2 cellular contexts compared by ENCODE assay signal in the genomic region with DNA sequence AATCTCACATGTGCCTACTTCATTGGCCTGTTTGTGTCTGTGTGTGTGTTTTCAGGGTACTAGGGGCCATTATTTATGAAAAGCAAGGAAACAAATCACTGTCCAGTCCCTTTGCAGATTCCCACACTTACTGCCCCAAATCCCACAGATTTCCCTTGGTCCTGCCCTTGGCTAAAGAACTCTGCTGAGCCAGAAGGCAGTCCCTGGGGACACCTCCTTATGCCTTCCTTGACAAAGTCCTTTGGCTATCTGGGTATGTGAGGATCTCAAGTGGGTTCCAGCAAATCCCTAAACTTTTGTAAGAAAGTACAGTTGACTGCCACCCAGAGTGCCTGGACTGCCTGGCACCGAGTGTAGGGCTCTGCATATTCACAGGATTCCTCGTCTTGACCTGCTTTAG.
TF ChIP-seq lines count a peak whose summit lies in the region.

No MANE protein-coding gene starts in this region.

TF ChIP-seq in H1, 55 proteins besides CTCF, POLR2A, EP300 and RAD21 (continued from another document):
- TF ChIP-seq SP2 (IDR thresholded peaks at IDR 0.05; ENCODE audit: low read length) (no peak), MAFK (IDR thresholded peaks at IDR 0.05; ENCODE audit: low read depth, low read length) (no peak), HDAC2 (IDR thresholded peaks at IDR 0.05; ENCODE audit: borderline replicate concordance in 1 of 2, low read depth in 2 of 2, low read length in 2 of 2) (no peak), TCF12 (IDR thresholded peaks at IDR 0.05; ENCODE audit: low read depth, low read length) (no peak), BRCA1 (IDR thresholded peaks at IDR 0.05; ENCODE audit: low read depth, low read length) (no peak), ZNF274 (IDR thresholded peaks at IDR 0.05; ENCODE audit: borderline replicate concordance, extremely low read depth, low read length) (no peak), YY1 (IDR thresholded peaks at IDR 0.05; ENCODE audit: low read depth, low read length) (no peak), CHD1 (IDR thresholded peaks at IDR 0.05; ENCODE audit: low read depth, low read length) (no peak), FOSL1 (IDR thresholded peaks at IDR 0.05; ENCODE audit: insufficient read depth, low read depth, low read length) (no peak)
- TF ChIP-seq, protein P1, sequence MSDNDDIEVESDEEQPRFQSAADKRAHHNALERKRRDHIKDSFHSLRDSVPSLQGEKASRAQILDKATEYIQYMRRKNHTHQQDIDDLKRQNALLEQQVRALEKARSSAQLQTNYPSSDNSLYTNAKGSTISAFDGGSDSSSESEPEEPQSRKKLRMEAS (IDR thresholded peaks at IDR 0.05): no peak

TF ChIP-seq in neural cell, 6 proteins besides CTCF, POLR2A, EP300 and RAD21 (continued from another document):
- TF ChIP-seq, protein P2, sequence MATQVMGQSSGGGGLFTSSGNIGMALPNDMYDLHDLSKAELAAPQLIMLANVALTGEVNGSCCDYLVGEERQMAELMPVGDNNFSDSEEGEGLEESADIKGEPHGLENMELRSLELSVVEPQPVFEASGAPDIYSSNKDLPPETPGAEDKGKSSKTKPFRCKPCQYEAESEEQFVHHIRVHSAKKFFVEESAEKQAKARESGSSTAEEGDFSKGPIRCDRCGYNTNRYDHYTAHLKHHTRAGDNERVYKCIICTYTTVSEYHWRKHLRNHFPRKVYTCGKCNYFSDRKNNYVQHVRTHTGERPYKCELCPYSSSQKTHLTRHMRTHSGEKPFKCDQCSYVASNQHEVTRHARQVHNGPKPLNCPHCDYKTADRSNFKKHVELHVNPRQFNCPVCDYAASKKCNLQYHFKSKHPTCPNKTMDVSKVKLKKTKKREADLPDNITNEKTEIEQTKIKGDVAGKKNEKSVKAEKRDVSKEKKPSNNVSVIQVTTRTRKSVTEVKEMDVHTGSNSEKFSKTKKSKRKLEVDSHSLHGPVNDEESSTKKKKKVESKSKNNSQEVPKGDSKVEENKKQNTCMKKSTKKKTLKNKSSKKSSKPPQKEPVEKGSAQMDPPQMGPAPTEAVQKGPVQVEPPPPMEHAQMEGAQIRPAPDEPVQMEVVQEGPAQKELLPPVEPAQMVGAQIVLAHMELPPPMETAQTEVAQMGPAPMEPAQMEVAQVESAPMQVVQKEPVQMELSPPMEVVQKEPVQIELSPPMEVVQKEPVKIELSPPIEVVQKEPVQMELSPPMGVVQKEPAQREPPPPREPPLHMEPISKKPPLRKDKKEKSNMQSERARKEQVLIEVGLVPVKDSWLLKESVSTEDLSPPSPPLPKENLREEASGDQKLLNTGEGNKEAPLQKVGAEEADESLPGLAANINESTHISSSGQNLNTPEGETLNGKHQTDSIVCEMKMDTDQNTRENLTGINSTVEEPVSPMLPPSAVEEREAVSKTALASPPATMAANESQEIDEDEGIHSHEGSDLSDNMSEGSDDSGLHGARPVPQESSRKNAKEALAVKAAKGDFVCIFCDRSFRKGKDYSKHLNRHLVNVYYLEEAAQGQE (IDR thresholded peaks at IDR 0.05; ENCODE audit: borderline replicate concordance): no peak
